21 cellular contexts compared by ENCODE assay signal in the genomic region with DNA sequence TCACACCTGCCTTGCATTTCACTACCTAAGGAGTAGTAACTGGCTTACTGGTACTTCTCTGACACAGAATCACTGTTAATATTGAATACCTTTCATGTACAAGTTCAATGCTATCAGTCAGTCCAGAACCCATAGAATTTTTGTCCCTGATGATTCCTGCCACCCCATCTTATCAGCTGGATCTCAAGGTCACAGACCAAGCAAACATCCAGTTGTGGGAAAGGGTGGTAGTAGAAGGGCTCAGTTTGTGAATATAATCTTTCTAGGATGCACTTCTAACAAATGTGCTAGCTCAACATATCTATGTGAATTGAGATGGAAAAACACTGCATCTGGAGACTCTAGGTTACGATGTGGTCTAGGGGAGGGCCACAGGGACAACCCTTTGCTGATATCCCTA. TPM values are rescaled to one million over a fixed set of nuclear protein-coding genes. Genes with fewer than 3 reads are reported as not detected.
DNase-seq lines count a peak whose midpoint lies in the region; ATAC-seq and TF ChIP-seq lines count a peak whose summit lies in the region.
"Had no signal": no experiment of that assay in that cellular context is flagged by ENCODE, and none has a peak within 500 bp of the region (broad histone marks: within the 10 kb centered on the region; RNA-seq: fewer than 3 reads in every experiment).

No MANE protein-coding gene starts in this region.

- no peak for DNase-seq in activated CD4-positive, alpha-beta T cell treated with anti-CD3 and anti-CD28 coated beads for 36 hours
- no peak for DNase-seq in activated CD4-positive, alpha-beta T cell treated with anti-CD3 and anti-CD28 coated beads for 1 hour
- DNase-seq in activated naive CD8-positive, alpha-beta T cell treated with anti-CD3 and anti-CD28 coated beads for 36 hours = no peak
- DNase-seq in natural killer cell = no peak
- DNase-seq in cerebellar cortex (ENCODE audit: low spot score) = no peak
- no peak for DNase-seq in NCI-H510A (lab: John Stamatoyannopoulos, UW)
- DNase-seq: 8988T; activated CD4-positive, CD25-positive, alpha-beta regulatory T cell treated with anti-CD3 and anti-CD28 coated beads, Interleukin-2, amount 50 U/mL, for 72 hours; activated CD8-positive, alpha-beta memory T cell treated with anti-CD3 and anti-CD28 coated beads, Interleukin-2, amount 50 U/mL, for 4 hours; BE2C; dermis blood vessel endothelial cell; heart left ventricle; NCI-H1417; NCI-H2107; NCI-H526; psoas muscle; SK-N-SH had no signal

- no peak for ATAC-seq in activated CD4-positive, alpha-beta T cell treated with anti-CD3 and anti-CD28 coated beads for 36 hours
- no peak for ATAC-seq in natural killer cell
- no peak for ATAC-seq in GM19395 (IDR thresholded peaks at IDR 0.05; ENCODE audit: unreplicated experiment)
- ATAC-seq: heart left ventricle, left lobe of liver, psoas muscle had no signal

- peaks cover 71% of the 10 kb centered on the region for H3K4me1 Mint-ChIP-seq in activated CD4-positive, alpha-beta T cell treated with anti-CD3 and anti-CD28 coated beads for 36 hours
- H3K4me1 Mint-ChIP-seq in IgD-negative memory B cell = peaks cover 43 to 49% (median 48%) of the 10 kb centered on the region in 3 donors
- peaks cover 66% of the 10 kb centered on the region for H3K4me1 Mint-ChIP-seq in activated naive CD8-positive, alpha-beta T cell treated with anti-CD3 and anti-CD28 coated beads for 36 hours
- peaks cover 45 to 56% of the 10 kb centered on the region in 2 donors for H3K4me1 Mint-ChIP-seq in natural killer cell

- no peak for TF ChIP-seq CTCF in natural killer cell (IDR thresholded peaks at IDR 0.05)

- no peak overlapping the region for H3K4me3 Mint-ChIP-seq in activated CD4-positive, alpha-beta T cell treated with anti-CD3 and anti-CD28 coated beads for 36 hours
- H3K4me3 Mint-ChIP-seq in IgD-negative memory B cell (peak overlapping the region in 1 of 4 donors; percentile 12), natural killer cell (no peak overlapping the region)
- no peak overlapping the region for H3K4me3 Mint-ChIP-seq in activated naive CD8-positive, alpha-beta T cell treated with anti-CD3 and anti-CD28 coated beads for 36 hours
- H3K4me3 Mint-ChIP-seq: mesothelial cell of epicardium had no signal

- POLR2A ChIA-PET in activated CD4-positive, alpha-beta T cell treated with anti-CD3 and anti-CD28 coated beads for 36 hours (lab: Charles Lee) = interaction anchor here (1.1 kb wide), 1 partner anchor 12 kb away, joined by 14 read pairs; no protein-coding TSS in a partner anchor

- no peaks in the 10 kb centered on the region for H3K9me3 Mint-ChIP-seq in activated CD4-positive, alpha-beta T cell treated with anti-CD3 and anti-CD28 coated beads for 36 hours (ENCODE audit: low read depth)
- H3K9me3 Mint-ChIP-seq in IgD-negative memory B cell = no peaks in the 10 kb centered on the region
- H3K9me3 Mint-ChIP-seq in activated naive CD8-positive, alpha-beta T cell treated with anti-CD3 and anti-CD28 coated beads for 36 hours = no peaks in the 10 kb centered on the region
- no peaks in the 10 kb centered on the region for H3K9me3 Mint-ChIP-seq in natural killer cell
- H3K9me3 Mint-ChIP-seq: mesothelial cell of epicardium had no signal

- CTCF ChIA-PET in activated CD4-positive, alpha-beta T cell treated with anti-CD3 and anti-CD28 coated beads for 36 hours (lab: Charles Lee) = interaction anchor here (1.3 to 2.8 kb wide), 2 partner anchors 11 to 97 kb away, joined by 3 to 9 read pairs; no protein-coding TSS in a partner anchor

- peaks cover 71% of the 10 kb centered on the region for H3K36me3 Mint-ChIP-seq in activated CD4-positive, alpha-beta T cell treated with anti-CD3 and anti-CD28 coated beads for 36 hours (ENCODE audit: low read depth)
- H3K36me3 Mint-ChIP-seq in IgD-negative memory B cell (peaks cover 9% of the 10 kb centered on the region), natural killer cell (peaks cover 7% of the 10 kb centered on the region)
- H3K36me3 Mint-ChIP-seq in activated naive CD8-positive, alpha-beta T cell treated with anti-CD3 and anti-CD28 coated beads for 36 hours = peaks cover 55% of the 10 kb centered on the region

- no peaks in the 10 kb centered on the region for H3K27me3 Mint-ChIP-seq in activated CD4-positive, alpha-beta T cell treated with anti-CD3 and anti-CD28 coated beads for 36 hours
- H3K27me3 Mint-ChIP-seq in IgD-negative memory B cell (no peaks in the 10 kb centered on the region), natural killer cell (ENCODE audit: low read depth in 2 of 2) (no peaks in the 10 kb centered on the region)
- H3K27me3 Mint-ChIP-seq in activated naive CD8-positive, alpha-beta T cell treated with anti-CD3 and anti-CD28 coated beads for 36 hours = no peaks in the 10 kb centered on the region

- intact Hi-C loops in activated CD4-positive, alpha-beta T cell treated with anti-CD3 and anti-CD28 coated beads for 36 hours (cut with DNase I, micrococcal nuclease) = no loop called here
- intact Hi-C loops in natural killer cell (cut with micrococcal nuclease) = no loop called here

- peak overlapping the region; percentile 75 for H3K27ac Mint-ChIP-seq in activated CD4-positive, alpha-beta T cell treated with anti-CD3 and anti-CD28 coated beads for 36 hours
- H3K27ac Mint-ChIP-seq in IgD-negative memory B cell = peak overlapping the region; percentile 71 to 96 (median 91)
- H3K27ac Mint-ChIP-seq in activated naive CD8-positive, alpha-beta T cell treated with anti-CD3 and anti-CD28 coated beads for 36 hours = peak overlapping the region; percentile 73
- peak overlapping the region; percentile 84 to 88 for H3K27ac Mint-ChIP-seq in natural killer cell
- H3K27ac Mint-ChIP-seq: mesothelial cell of epicardium had no signal

RNA-seq across cellular contexts. Expression of a gene that starts 14.1 kb away (rescaled TPM):
- total RNA-seq in activated CD4-positive, alpha-beta T cell treated with anti-CD3 and anti-CD28 coated beads for 36 hours = 100 to 1,000 TPM; 201 to 283 TPM
- 184 TPM for polyA plus RNA-seq in IgD-negative memory B cell
- 100 to 1,000 TPM; 260 to 270 TPM for total RNA-seq in activated naive CD8-positive, alpha-beta T cell treated with anti-CD3 and anti-CD28 coated beads for 36 hours
- 100 to 1,000 TPM; 114 to 121 (median 117) TPM for total RNA-seq in natural killer cell

RNA-seq across cellular contexts. Expression of a gene that starts 39.7 kb away (rescaled TPM):
- 1 to 10 TPM; 4.4 to 4.7 TPM for total RNA-seq in activated CD4-positive, alpha-beta T cell treated with anti-CD3 and anti-CD28 coated beads for 36 hours
- 441 TPM for polyA plus RNA-seq in IgD-negative memory B cell
- total RNA-seq in activated naive CD8-positive, alpha-beta T cell treated with anti-CD3 and anti-CD28 coated beads for 36 hours = 10 to 100 TPM; 47.4 to 49.1 TPM
- total RNA-seq in natural killer cell = 10 to 100 TPM; 12.5 to 18.4 (median 18.0) TPM
